30 cellular contexts compared by ENCODE assay signal in genomic region chr11:132925825-132926469, GRCh38.
"Had no signal": no experiment of that assay in that cellular context is flagged by ENCODE, and none has a peak within 500 bp of the region (broad histone marks: within the 10 kb centered on the region; RNA-seq: fewer than 3 reads in every experiment).

No MANE protein-coding gene starts in this region.

- H3K27me3 Mint-ChIP-seq: activated CD4-positive, alpha-beta memory T cell treated with anti-CD3 and anti-CD28 coated beads for 36 hours; brain; IgD-negative memory B cell had no signal

- H3K36me3 Mint-ChIP-seq: activated CD4-positive, alpha-beta memory T cell treated with anti-CD3 and anti-CD28 coated beads for 36 hours; activated naive CD8-positive, alpha-beta T cell; IgD-negative memory B cell; T-cell had no signal

- H3K4me3 Mint-ChIP-seq: activated CD4-positive, alpha-beta memory T cell treated with anti-CD3 and anti-CD28 coated beads for 36 hours; activated CD4-positive, alpha-beta T cell treated with anti-CD3 and anti-CD28 coated beads, Interleukin-2, amount 10 ng/mL, durations not matched to agents 7 days and 5 days; activated naive CD4-positive, alpha-beta T cell treated with anti-CD3 and anti-CD28 coated beads for 36 hours; activated naive CD8-positive, alpha-beta T cell; activated T-cell treated with anti-CD3 and anti-CD28 coated beads, Interleukin-2, amount 50 U/mL, for 4 hours; activated T-helper 17 cell treated with anti-CD3 and anti-CD28 coated beads, Interleukin-2, amount 50 U/mL, for 72 hours; brain; IgD-negative memory B cell; T-cell had no signal

- H3K27ac ChIP-seq: SK-N-MC, VCaP had no signal

- ATAC-seq: activated T-cell treated with anti-CD3 and anti-CD28 coated beads, Interleukin-2, amount 50 U/mL, for 4 hours; activated T-helper 17 cell treated with anti-CD3 and anti-CD28 coated beads, Interleukin-2, amount 50 U/mL, for 72 hours; Panc1; Right ventricle myocardium inferior; T-cell had no signal

- H3K9me3 Mint-ChIP-seq: activated CD4-positive, alpha-beta memory T cell treated with anti-CD3 and anti-CD28 coated beads for 36 hours; activated CD4-positive, alpha-beta T cell treated with anti-CD3 and anti-CD28 coated beads, Interleukin-2, amount 10 ng/mL, durations not matched to agents 7 days and 5 days; activated naive CD4-positive, alpha-beta T cell treated with anti-CD3 and anti-CD28 coated beads for 36 hours; activated T-cell treated with anti-CD3 and anti-CD28 coated beads, Interleukin-2, amount 50 U/mL, for 4 hours; activated T-helper 17 cell treated with anti-CD3 and anti-CD28 coated beads, Interleukin-2, amount 50 U/mL, for 72 hours had no signal

- H3K4me1 Mint-ChIP-seq: activated CD4-positive, alpha-beta T cell treated with anti-CD3 and anti-CD28 coated beads, Interleukin-2, amount 10 ng/mL, durations not matched to agents 7 days and 5 days; activated T-helper 17 cell treated with anti-CD3 and anti-CD28 coated beads, Interleukin-2, amount 50 U/mL, for 72 hours; brain; IgD-negative memory B cell; T-cell had no signal

- DNase-seq: activated CD4-positive, alpha-beta memory T cell treated with anti-CD3 and anti-CD28 coated beads for 36 hours; activated CD4-positive, alpha-beta T cell treated with anti-CD3 and anti-CD28 coated beads, Interleukin-2, amount 10 ng/mL, durations not matched to agents 7 days and 5 days; activated CD4-positive, CD25-positive, alpha-beta regulatory T cell; activated CD8-positive, alpha-beta memory T cell treated with anti-CD3 and anti-CD28 coated beads for 24 hours; activated gamma-delta T cell; activated naive CD4-positive, alpha-beta T cell treated with anti-CD3 and anti-CD28 coated beads for 36 hours; activated T-cell treated with anti-CD3 and anti-CD28 coated beads, Interleukin-2, amount 50 U/mL, for 4 hours; amygdala; KG1; NCI-H1092 treated with DMSO at 0.1 percent for 48 hours; NCI-H1436 treated with DMSO at 0.1 percent for 48 hours; NCI-H187; NCI-H2081; NCI-H2171 treated with DMSO at 0.1 percent for 48 hours; NCI-H226; NCI-H69; NK-92 treated with Interleukin-12 subunit alpha and Interleukin-12 subunit beta, amount 100 ng/mL, for 24 hours; OCI-M1; RPMI8226; T-cell; T-helper 2 cell; T1000 had no signal

- H3K27ac Mint-ChIP-seq: activated CD4-positive, alpha-beta memory T cell treated with anti-CD3 and anti-CD28 coated beads for 36 hours; activated CD4-positive, alpha-beta T cell treated with anti-CD3 and anti-CD28 coated beads, Interleukin-2, amount 10 ng/mL, durations not matched to agents 7 days and 5 days; activated naive CD4-positive, alpha-beta T cell treated with anti-CD3 and anti-CD28 coated beads for 36 hours; activated naive CD8-positive, alpha-beta T cell; activated T-helper 17 cell treated with anti-CD3 and anti-CD28 coated beads, Interleukin-2, amount 50 U/mL, for 72 hours; brain; IgD-negative memory B cell; T-cell had no signal

- H3K4me3 ChIP-seq: SK-N-MC had no signal
